Comparison of ENCODE assay signal across 14 cellular contexts in the genomic region with DNA sequence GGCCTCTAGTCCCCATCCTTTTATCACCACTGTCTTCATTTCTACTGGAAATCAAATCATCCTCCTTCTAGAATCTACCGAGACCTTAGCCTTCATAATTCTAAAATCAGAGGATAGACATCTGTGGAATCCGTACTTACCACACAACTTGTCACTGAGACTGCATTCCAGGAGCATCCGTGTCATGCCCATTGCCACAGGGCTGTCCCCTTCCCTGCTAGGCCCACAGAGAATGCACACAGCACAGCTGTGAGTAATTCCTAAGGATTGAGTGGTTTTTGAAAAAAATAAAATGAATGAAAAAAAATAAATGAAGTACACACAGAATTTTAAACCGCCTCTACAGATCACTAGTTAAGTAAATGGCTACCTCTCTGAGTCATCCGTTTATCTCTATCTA. TPM values are rescaled to one million over a fixed set of nuclear protein-coding genes. Genes with fewer than 3 reads are reported as not detected.
DNase-seq lines count a peak whose midpoint lies in the region; ATAC-seq and TF ChIP-seq lines count a peak whose summit lies in the region.
"Had no signal": no experiment of that assay in that cellular context is flagged by ENCODE, and none has a peak within 500 bp of the region (broad histone marks: within the 10 kb centered on the region; RNA-seq: fewer than 3 reads in every experiment).

No MANE protein-coding gene starts in this region.

- DNase-seq in mammary epithelial cell (peak; percentile 30), breast epithelium (ENCODE audit: low spot score in 2 of 2) (no peak), SJSA1 (ENCODE audit: low read depth in 1 of 2, low spot score in 2 of 2) (peak; percentile 89 to 94), fibroblast of villous mesenchyme (ENCODE audit: low read depth) (peak; percentile 5), type B pancreatic cell (ENCODE audit: extremely low spot score, unreplicated experiment) (no peak), iPS-NIHi7 (ENCODE audit: extremely low spot score) (no peak), NCI-H82 (lab: John Stamatoyannopoulos, UW) (no peak)
- DNase-seq: activated T-cell treated with anti-CD3 and anti-CD28 coated beads for 4 hours; NCI-H1092; occipital lobe; stimulated activated CD4-positive, alpha-beta T cell treated with anti-CD3 and anti-CD28 coated beads, Interleukin-12 subunit alpha, Interleukin-12 subunit beta, amount 100 ng/mL, for 4 hours had no signal

- H3K27ac Mint-ChIP-seq in type B pancreatic cell, result peak overlapping the region; percentile 81

- no TSS peak for BruUV-seq in mammary epithelial cell (replicated peaks; lab: Mats Ljungman, UMichigan)

- no peak overlapping the region for H3K27ac ChIP-seq in mammary epithelial cell (ENCODE audit: insufficient read depth, low read depth, low read length)
- H3K27ac ChIP-seq in breast epithelium, result no peak overlapping the region
- peak overlapping the region; percentile 93 for H3K27ac ChIP-seq in SJSA1
- H3K27ac ChIP-seq: coronary artery had no signal

- H3K4me3 ChIP-seq in mammary epithelial cell (replicated peaks in 1 of 3; ENCODE audit: insufficient read depth in 1 of 3, low read depth in 2 of 3, low read length in 3 of 3) (no peak overlapping the region), breast epithelium (no peak overlapping the region), SJSA1 (no peak overlapping the region), fibroblast of villous mesenchyme (ENCODE audit: low read depth, low read length) (no peak overlapping the region)
- H3K4me3 ChIP-seq: coronary artery had no signal

- H3K79me2 ChIP-seq in mammary epithelial cell (ENCODE audit: insufficient read depth, low read length), result no peaks in the 10 kb centered on the region

- no peaks in the 10 kb centered on the region for H3K27me3 ChIP-seq in mammary epithelial cell (ENCODE audit: insufficient read depth, low read length)
- no peaks in the 10 kb centered on the region for H3K27me3 ChIP-seq in breast epithelium
- no peaks in the 10 kb centered on the region for H3K27me3 ChIP-seq in SJSA1 (replicated peaks)

- no peak overlapping the region for H3K4me2 ChIP-seq in mammary epithelial cell (ENCODE audit: insufficient read depth, low read depth, low read length)

- TF ChIP-seq CTCF in mammary epithelial cell (conservative IDR thresholded peaks at IDR 0.05 in 1 of 2, IDR thresholded peaks at IDR 0.05 in 1 of 2; ENCODE audit: extremely low read depth in 1 of 2, insufficient read depth in 1 of 2, low read depth in 1 of 2, low read length in 2 of 2) (no peak), breast epithelium (IDR thresholded peaks at IDR 0.05) (no peak), fibroblast of villous mesenchyme (IDR thresholded peaks at IDR 0.05; ENCODE audit: insufficient read depth, low read depth, low read length) (no peak), type B pancreatic cell (conservative IDR thresholded peaks at IDR 0.05) (no peak)

- H3K27me3 Mint-ChIP-seq in type B pancreatic cell, result peaks cover 4% of the 10 kb centered on the region

- H3K36me3 ChIP-seq in mammary epithelial cell (ENCODE audit: insufficient read depth, low read length) (peaks cover under 1% of the 10 kb centered on the region), breast epithelium (no peaks in the 10 kb centered on the region), SJSA1 (no peaks in the 10 kb centered on the region; the same call in 1 of the 2 replicates)

- dilution Hi-C loops in mammary epithelial cell (cut with HindIII; ENCODE audit: low sequenced_read_pairs), result no loop called here

- CTCF ChIA-PET in mammary epithelial cell (lab: Charles Lee; ENCODE audit: low non-redundant PET), result no interaction called here

- intact Hi-C loops in mammary epithelial cell (cut with micrococcal nuclease) (no loop called here), breast epithelium (cut with DNase I; ENCODE audit: low total_unique reads) (no loop called here)

- H3K9me3 Mint-ChIP-seq in type B pancreatic cell, result no peaks in the 10 kb centered on the region

- H4K20me1 ChIP-seq in mammary epithelial cell (ENCODE audit: insufficient read depth, low read length), result no peaks in the 10 kb centered on the region

- no peak overlapping the region for H3K9ac ChIP-seq in mammary epithelial cell (ENCODE audit: insufficient read depth, low read length)

- ATAC-seq in GM21825 (IDR thresholded peaks at IDR 0.05; ENCODE audit: unreplicated experiment), result no peak
- ATAC-seq: activated CD4-positive, CD25-positive, alpha-beta regulatory T cell treated with anti-CD3 and anti-CD28 coated beads, Interleukin-2, amount 50 U/mL, for 24 hours had no signal

- H3K9me3 ChIP-seq in mammary epithelial cell (replicated peaks; ENCODE audit: insufficient read depth, low read length) (no peaks in the 10 kb centered on the region), breast epithelium (no peaks in the 10 kb centered on the region), SJSA1 (replicated peaks) (no peaks in the 10 kb centered on the region)

- H3K4me1 ChIP-seq in mammary epithelial cell (ENCODE audit: insufficient read depth, low read length), result peaks cover 10% of the 10 kb centered on the region
- no peaks in the 10 kb centered on the region for H3K4me1 ChIP-seq in breast epithelium
- H3K4me1 ChIP-seq in SJSA1 (replicated peaks), result peaks cover 19% of the 10 kb centered on the region

- H3K4me1 Mint-ChIP-seq in type B pancreatic cell (ENCODE audit: unreplicated experiment), result no peaks in the 10 kb centered on the region

- peaks cover 12% of the 10 kb centered on the region for H3K36me3 Mint-ChIP-seq in type B pancreatic cell

- no peak overlapping the region for H2AFZ ChIP-seq in mammary epithelial cell (ENCODE audit: low read depth, low read length)

- no peak for TF ChIP-seq POLR2A in breast epithelium (IDR thresholded peaks at IDR 0.05)

- 51% methylated on average over 5 of the region's 5 CpGs for WGBS in mammary epithelial cell (ENCODE audit: low coverage, missing lambda C conversion rate)

- peak overlapping the region; percentile 1 for H3K4me3 Mint-ChIP-seq in type B pancreatic cell

- in situ Hi-C loops in mammary epithelial cell (cut with MboI; ENCODE audit: low sequenced_read_pairs in 2 of 2), result no loop called here

RNA-seq across cellular contexts. Expression of a gene that starts 21.0 kb away (rescaled TPM):
- 10 to 100 TPM; 10.7 to 28.0 TPM for total RNA-seq in mammary epithelial cell
- polyA plus RNA-seq in mammary epithelial cell, result 20.7 TPM
- polyA minus RNA-seq in mammary epithelial cell, result 7.2 TPM
- 10 to 100 TPM; 10.9 to 34.1 (median 17.4) TPM for total RNA-seq in breast epithelium
- total RNA-seq in SJSA1 (2014; rRNA removed; shearing (Covaris generic)), result 51.6 and 97.2 TPM in 2 replicates
- total RNA-seq in fibroblast of villous mesenchyme, result 19.3 and 20.3 TPM in 2 replicates
- total RNA-seq in type B pancreatic cell (ENCODE audit: low replicate concordance), result 39.6 and 57.6 TPM in 2 replicates

RNA-seq across cellular contexts. Expression of a gene that starts 39.4 kb away (rescaled TPM):
- total RNA-seq in mammary epithelial cell (1 to 10 TPM; 4.8 to 4.9 TPM), breast epithelium (1 to 10 TPM in 2 of 3 donors, under 1 TPM in 1; 0.32 to 4.9 (median 3.5) TPM), fibroblast of villous mesenchyme (under 0.01 and 0.86 TPM in 2 replicates), type B pancreatic cell (ENCODE audit: low replicate concordance) (0.68 and 8.9 TPM in 2 replicates)
- 3.6 TPM for polyA plus RNA-seq in mammary epithelial cell
- 5.3 TPM for polyA minus RNA-seq in mammary epithelial cell
- 5.9 and 6.3 TPM in 2 replicates for total RNA-seq in SJSA1 (2014; rRNA removed; shearing (Covaris generic))

Comparison
In these comparisons a context has a peak if more than half of its experiments do, and no peak if none do; other contexts are left out.
1. DNase-seq: peak in mammary epithelial cell (single experiment), SJSA1 (2 of 2) and fibroblast of villous mesenchyme (single experiment); none in breast epithelium (0 of 2), type B pancreatic cell (single experiment), iPS-NIHi7 (single experiment) and NCI-H82 (single experiment).